In the genomic region with DNA sequence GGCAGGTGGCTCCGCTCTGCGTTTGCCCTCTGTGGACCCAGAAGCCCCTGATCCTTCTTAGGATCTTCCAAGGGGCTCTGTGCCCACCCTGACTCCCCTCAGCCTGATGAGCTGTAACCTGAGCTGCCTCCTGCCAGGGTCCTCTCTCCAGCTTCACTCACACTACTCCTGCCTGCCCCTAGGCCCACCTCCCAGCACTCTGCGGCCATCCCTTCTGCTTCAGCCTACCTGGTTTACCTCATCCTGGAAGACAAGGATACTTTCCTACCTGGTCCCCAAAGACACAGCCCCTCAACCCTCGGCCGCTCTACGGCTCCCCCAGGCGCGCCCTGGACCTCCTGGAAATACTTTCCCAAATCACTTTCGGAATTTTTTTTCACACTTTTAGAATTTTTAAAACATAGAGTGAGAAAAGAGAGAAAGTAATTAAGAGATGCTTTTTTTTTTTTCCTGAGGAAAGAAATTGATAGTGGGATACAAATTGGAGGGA, we compare ENCODE assay signal across 24 cellular contexts. TPM values are rescaled to one million over a fixed set of nuclear protein-coding genes. Genes with fewer than 3 reads are reported as not detected.
"Had no signal": no experiment of that assay in that cellular context is flagged by ENCODE, and none has a peak within 500 bp of the region (broad histone marks: within the 10 kb centered on the region; RNA-seq: fewer than 3 reads in every experiment).

No MANE protein-coding gene starts in this region.

- H3K27ac Mint-ChIP-seq: activated CD4-positive, alpha-beta T cell treated with anti-CD3 and anti-CD28 coated beads, Interleukin-2, amount 10 ng/mL, durations not matched to agents 7 days and 5 days; activated CD8-positive, alpha-beta memory T cell treated with anti-CD3 and anti-CD28 coated beads, Interleukin-2, amount 10 ng/mL, durations not matched to agents 7 days and 5 days; activated CD8-positive, alpha-beta T cell treated with anti-CD3 and anti-CD28 coated beads for 36 hours; activated naive CD4-positive, alpha-beta T cell treated with anti-CD3 and anti-CD28 coated beads, Interleukin-2, amount 50 U/mL, for 72 hours; activated T-helper 17 cell treated with anti-CD3 and anti-CD28 coated beads, Interleukin-2, amount 50 U/mL, for 72 hours; memory B cell; stimulated activated naive B cell treated with anti-CD40 and anti-IgM and Interleukin-4, amounts not matched to agents 10 μg/mL and 1 μg/mL and 100 μg/mL, for 72 hours; type B pancreatic cell had no signal

- H3K27me3 ChIP-seq: gastrocnemius medialis had no signal

- DNase-seq: activated CD4-positive, alpha-beta T cell treated with anti-CD3 and anti-CD28 coated beads, Interleukin-2, amount 10 ng/mL, durations not matched to agents 7 days and 5 days; activated CD8-positive, alpha-beta memory T cell treated with anti-CD3 and anti-CD28 coated beads, Interleukin-2, amount 10 ng/mL, durations not matched to agents 7 days and 5 days; activated CD8-positive, alpha-beta T cell treated with anti-CD3 and anti-CD28 coated beads for 36 hours; aorta; caudate nucleus; dermis blood vessel endothelial cell; effector memory CD4-positive, alpha-beta T cell; gastrocnemius medialis; hippocampal formation; occipital lobe; stimulated activated CD4-positive, alpha-beta T cell treated with anti-CD3 and anti-CD28 coated beads, Interleukin-2, amount 100 ng/mL, for 48 hours; stimulated activated CD8-positive, alpha-beta memory T cell treated with anti-CD3 and anti-CD28 coated beads, Interleukin-4, amount 100 ng/mL, for 48 hours; stimulated activated naive B cell treated with anti-CD40 and anti-IgM and Interleukin-4, amounts not matched to agents 10 μg/mL and 1 μg/mL and 100 μg/mL, for 72 hours; SW 1271 had no signal

- H3K4me3 ChIP-seq: esophagus muscularis mucosa, gastrocnemius medialis, thoracic aorta had no signal

- H3K36me3 ChIP-seq: esophagus muscularis mucosa, gastrocnemius medialis, thoracic aorta had no signal

- H3K9me3 ChIP-seq: esophagus muscularis mucosa, gastrocnemius medialis, thoracic aorta had no signal

- H3K4me3 Mint-ChIP-seq: activated CD4-positive, alpha-beta T cell treated with anti-CD3 and anti-CD28 coated beads, Interleukin-2, amount 10 ng/mL, durations not matched to agents 7 days and 5 days; activated CD8-positive, alpha-beta memory T cell treated with anti-CD3 and anti-CD28 coated beads, Interleukin-2, amount 10 ng/mL, durations not matched to agents 7 days and 5 days; activated CD8-positive, alpha-beta T cell treated with anti-CD3 and anti-CD28 coated beads for 36 hours; activated T-helper 17 cell treated with anti-CD3 and anti-CD28 coated beads, Interleukin-2, amount 50 U/mL, for 72 hours; brain; memory B cell; nephron; stimulated activated naive B cell treated with anti-CD40 and anti-IgM and Interleukin-4, amounts not matched to agents 10 μg/mL and 1 μg/mL and 100 μg/mL, for 72 hours; type B pancreatic cell had no signal

- H3K4me1 ChIP-seq: esophagus muscularis mucosa, gastrocnemius medialis had no signal

- ATAC-seq: activated CD8-positive, alpha-beta memory T cell treated with anti-CD3 and anti-CD28 coated beads, Interleukin-2, amount 10 ng/mL, durations not matched to agents 7 days and 5 days; activated CD8-positive, alpha-beta T cell treated with anti-CD3 and anti-CD28 coated beads for 36 hours; activated naive CD4-positive, alpha-beta T cell treated with anti-CD3 and anti-CD28 coated beads, Interleukin-2, amount 50 U/mL, for 72 hours; activated T-helper 17 cell treated with anti-CD3 and anti-CD28 coated beads, Interleukin-2, amount 50 U/mL, for 72 hours; gastrocnemius medialis; stimulated activated naive B cell treated with anti-CD40 and anti-IgM and Interleukin-4, amounts not matched to agents 10 μg/mL and 1 μg/mL and 100 μg/mL, for 72 hours had no signal

- H3K9me3 Mint-ChIP-seq: activated CD4-positive, alpha-beta T cell treated with anti-CD3 and anti-CD28 coated beads, Interleukin-2, amount 10 ng/mL, durations not matched to agents 7 days and 5 days; activated CD8-positive, alpha-beta T cell treated with anti-CD3 and anti-CD28 coated beads for 36 hours; activated naive CD4-positive, alpha-beta T cell treated with anti-CD3 and anti-CD28 coated beads, Interleukin-2, amount 50 U/mL, for 72 hours; activated T-helper 17 cell treated with anti-CD3 and anti-CD28 coated beads, Interleukin-2, amount 50 U/mL, for 72 hours; brain; memory B cell; nephron; stimulated activated naive B cell treated with anti-CD40 and anti-IgM and Interleukin-4, amounts not matched to agents 10 μg/mL and 1 μg/mL and 100 μg/mL, for 72 hours; type B pancreatic cell had no signal

- H3K27ac ChIP-seq: esophagus muscularis mucosa, gastrocnemius medialis, thoracic aorta, VCaP had no signal

- H3K4me1 Mint-ChIP-seq: activated CD4-positive, alpha-beta T cell treated with anti-CD3 and anti-CD28 coated beads, Interleukin-2, amount 10 ng/mL, durations not matched to agents 7 days and 5 days; activated T-helper 17 cell treated with anti-CD3 and anti-CD28 coated beads, Interleukin-2, amount 50 U/mL, for 72 hours; memory B cell; nephron; stimulated activated naive B cell treated with anti-CD40 and anti-IgM and Interleukin-4, amounts not matched to agents 10 μg/mL and 1 μg/mL and 100 μg/mL, for 72 hours had no signal

- H3K36me3 Mint-ChIP-seq: activated CD8-positive, alpha-beta memory T cell treated with anti-CD3 and anti-CD28 coated beads, Interleukin-2, amount 10 ng/mL, durations not matched to agents 7 days and 5 days; activated naive CD4-positive, alpha-beta T cell treated with anti-CD3 and anti-CD28 coated beads, Interleukin-2, amount 50 U/mL, for 72 hours; brain; stimulated activated naive B cell treated with anti-CD40 and anti-IgM and Interleukin-4, amounts not matched to agents 10 μg/mL and 1 μg/mL and 100 μg/mL, for 72 hours; type B pancreatic cell had no signal

RNA-seq across cellular contexts. Expression of gene ZNF467, which starts 58.4 kb away (rescaled TPM):
- total RNA-seq: activated CD8-positive, alpha-beta memory T cell treated with anti-CD3 and anti-CD28 coated beads, Interleukin-2, amount 10 ng/mL, durations not matched to agents 7 days and 5 days; T-helper 2 cell treated with Interferon-gamma antibody and Interleukin-4, amounts not matched to agents 100 ng/mL and 5 ng/mL, for 36 hours had no signal
